ENCODE assay signal across 1 cellular context in the genomic region with DNA sequence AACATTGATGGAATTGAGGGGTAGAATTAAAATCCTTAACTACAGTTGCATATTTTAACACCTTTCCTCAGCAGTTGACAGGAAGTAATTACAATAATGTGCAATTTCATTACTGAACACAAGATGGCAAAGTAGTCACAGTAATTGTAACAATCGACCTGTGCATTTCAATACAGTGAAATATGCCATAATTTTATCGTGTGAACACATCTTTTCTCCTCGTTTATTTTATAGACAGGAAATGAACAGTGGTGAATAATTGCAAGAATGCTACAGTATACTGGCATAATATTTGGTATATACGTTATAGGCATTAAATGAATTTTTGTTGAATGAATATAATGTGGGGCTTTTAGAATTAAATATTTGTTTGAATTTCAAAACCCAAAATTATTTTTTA.
TF ChIP-seq lines count a peak whose summit lies in the region.

No MANE protein-coding gene starts in this region.

TF ChIP-seq in K562, 482 proteins besides CTCF, POLR2A, EP300 and RAD21 (continued from another document):
- TF ChIP-seq XRCC4 (IDR thresholded peaks at IDR 0.05; ENCODE audit: extremely low read depth, insufficient read depth, insufficient read length) (no peak), LEF1 (IDR thresholded peaks at IDR 0.05) (no peak), FOXK2 (conservative IDR thresholded peaks at IDR 0.05 in 1 of 2, IDR thresholded peaks at IDR 0.05 in 1 of 2; ENCODE audit: low read depth in 2 of 2) (peak in 1 of 2 experiments; percentile 17; a peak in 1 of 4 replicates), CEBPG (CRISPR knock-in tag; IDR thresholded peaks at IDR 0.05) (no peak), CEBPG (tag; conservative IDR thresholded peaks at IDR 0.05 in 1 of 2, IDR thresholded peaks at IDR 0.05 in 1 of 2) (0 out of 4 replicates have a peak, but pooled peaks of 1 of the 2 experiments have one; percentile 40), CBX3 (IDR thresholded peaks at IDR 0.05; ENCODE audit: borderline replicate concordance in 1 of 2, low read length in 2 of 2) (peak in 1 of 2 experiments; percentile 70; a peak in 1 of 3 replicates), MAZ (CRISPR knock-in tag; conservative IDR thresholded peaks at IDR 0.05 in 1 of 2, IDR thresholded peaks at IDR 0.05 in 1 of 2) (0 out of 4 replicates have a peak, but pooled peaks of 1 of the 2 experiments have one; percentile 21), KDM1A (IDR thresholded peaks at IDR 0.05) (no peak), NONO (IDR thresholded peaks at IDR 0.05; ENCODE audit: low read depth in 2 of 2, low read length in 1 of 2) (peak in 1 of 2 experiments; percentile 51; a peak in 1 of 4 replicates), ZNF668 (CRISPR knock-in tag; IDR thresholded peaks at IDR 0.05) (no peak), ARNT (IDR thresholded peaks at IDR 0.05) (peak in 1 of 2 experiments; percentile 49; a peak in 1 of 4 replicates), CC2D1A (IDR thresholded peaks at IDR 0.05) (peak; percentile 84), RBM25 (IDR thresholded peaks at IDR 0.05; ENCODE audit: low read depth, low read length, severe bottlenecking) (no peak), ZNF24 (IDR thresholded peaks at IDR 0.05) (peak; percentile 27; the same call in 1 of the 2 replicates), NBN (IDR thresholded peaks at IDR 0.05; ENCODE audit: low read depth) (peak; percentile 38; the same call in 1 of the 2 replicates)
- TF ChIP-seq, protein P1, sequence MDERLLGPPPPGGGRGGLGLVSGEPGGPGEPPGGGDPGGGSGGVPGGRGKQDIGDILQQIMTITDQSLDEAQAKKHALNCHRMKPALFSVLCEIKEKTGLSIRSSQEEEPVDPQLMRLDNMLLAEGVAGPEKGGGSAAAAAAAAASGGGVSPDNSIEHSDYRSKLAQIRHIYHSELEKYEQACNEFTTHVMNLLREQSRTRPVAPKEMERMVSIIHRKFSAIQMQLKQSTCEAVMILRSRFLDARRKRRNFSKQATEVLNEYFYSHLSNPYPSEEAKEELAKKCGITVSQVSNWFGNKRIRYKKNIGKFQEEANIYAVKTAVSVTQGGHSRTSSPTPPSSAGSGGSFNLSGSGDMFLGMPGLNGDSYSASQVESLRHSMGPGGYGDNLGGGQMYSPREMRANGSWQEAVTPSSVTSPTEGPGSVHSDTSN (CRISPR knock-in tag; IDR thresholded peaks at IDR 0.05; ENCODE audit: low read depth): no peak
- TF ChIP-seq, protein P1 (tag; conservative IDR thresholded peaks at IDR 0.05; ENCODE audit: low read depth): peak; percentile 57; the same call in 1 of the 2 replicates
- TF ChIP-seq, protein P2, sequence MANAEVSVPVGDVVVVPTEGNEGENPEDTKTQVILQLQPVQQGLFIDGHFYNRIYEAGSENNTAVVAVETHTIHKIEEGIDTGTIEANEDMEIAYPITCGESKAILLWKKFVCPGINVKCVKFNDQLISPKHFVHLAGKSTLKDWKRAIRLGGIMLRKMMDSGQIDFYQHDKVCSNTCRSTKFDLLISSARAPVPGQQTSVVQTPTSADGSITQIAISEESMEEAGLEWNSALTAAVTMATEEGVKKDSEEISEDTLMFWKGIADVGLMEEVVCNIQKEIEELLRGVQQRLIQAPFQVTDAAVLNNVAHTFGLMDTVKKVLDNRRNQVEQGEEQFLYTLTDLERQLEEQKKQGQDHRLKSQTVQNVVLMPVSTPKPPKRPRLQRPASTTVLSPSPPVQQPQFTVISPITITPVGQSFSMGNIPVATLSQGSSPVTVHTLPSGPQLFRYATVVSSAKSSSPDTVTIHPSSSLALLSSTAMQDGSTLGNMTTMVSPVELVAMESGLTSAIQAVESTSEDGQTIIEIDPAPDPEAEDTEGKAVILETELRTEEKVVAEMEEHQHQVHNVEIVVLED (CRISPR knock-in tag; IDR thresholded peaks at IDR 0.05): no peak
- TF ChIP-seq, protein P3, sequence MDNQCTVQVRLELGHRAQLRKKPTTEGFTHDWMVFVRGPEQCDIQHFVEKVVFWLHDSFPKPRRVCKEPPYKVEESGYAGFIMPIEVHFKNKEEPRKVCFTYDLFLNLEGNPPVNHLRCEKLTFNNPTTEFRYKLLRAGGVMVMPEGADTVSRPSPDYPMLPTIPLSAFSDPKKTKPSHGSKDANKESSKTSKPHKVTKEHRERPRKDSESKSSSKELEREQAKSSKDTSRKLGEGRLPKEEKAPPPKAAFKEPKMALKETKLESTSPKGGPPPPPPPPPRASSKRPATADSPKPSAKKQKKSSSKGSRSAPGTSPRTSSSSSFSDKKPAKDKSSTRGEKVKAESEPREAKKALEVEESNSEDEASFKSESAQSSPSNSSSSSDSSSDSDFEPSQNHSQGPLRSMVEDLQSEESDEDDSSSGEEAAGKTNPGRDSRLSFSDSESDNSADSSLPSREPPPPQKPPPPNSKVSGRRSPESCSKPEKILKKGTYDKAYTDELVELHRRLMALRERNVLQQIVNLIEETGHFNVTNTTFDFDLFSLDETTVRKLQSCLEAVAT (IDR thresholded peaks at IDR 0.05): 0 out of 4 replicates have a peak, but pooled peaks of 1 of the 2 experiments have one; percentile 20
